In genomic region chr15:34986326-34987181, GRCh38 we compare ENCODE assay signal across 8 cellular contexts. TPM values are rescaled to one million over a fixed set of nuclear protein-coding genes. Genes with fewer than 3 reads are reported as not detected.
DNase-seq lines count a peak whose midpoint lies in the region; ATAC-seq and TF ChIP-seq lines count a peak whose summit lies in the region.

No MANE protein-coding gene starts in this region.

- H2AFZ ChIP-seq in PC-3 (ENCODE audit: low read length) (no peak overlapping the region), parathyroid adenoma (no peak overlapping the region)

- ATAC-seq in PC-3 (no peak), HG02759 (IDR thresholded peaks at IDR 0.05; ENCODE audit: unreplicated experiment) (no peak)

- peaks cover 25% of the 10 kb centered on the region for H4K20me1 ChIP-seq in PC-3 (ENCODE audit: low read length)

- DNase-seq in ELR (ENCODE audit: low read depth) (peak; percentile 6), PC-3 (peak; percentile 13), erythroblast (lab: John Stamatoyannopoulos, UW) (peak; percentile 31 to 42), NCI-H1417 (lab: John Stamatoyannopoulos, UW) (no peak), cerebellum (ENCODE audit: low spot score) (no peak), DMS53 (lab: John Stamatoyannopoulos, UW) (no peak)

- H3K27ac ChIP-seq in PC-3 (ENCODE audit: low read length) (no peak overlapping the region), parathyroid adenoma (no peak overlapping the region)

- peaks cover 30% of the 10 kb centered on the region for H3K36me3 ChIP-seq in PC-3 (ENCODE audit: low read depth, low read length)
- no peaks in the 10 kb centered on the region for H3K36me3 ChIP-seq in parathyroid adenoma (ENCODE audit: control insufficient read depth, insufficient read depth, low read length)

- no TSS peak for BruUV-seq in PC-3 (replicated peaks; lab: Mats Ljungman, UMichigan)

- no peaks in the 10 kb centered on the region for H3K9me2 ChIP-seq in PC-3 (replicated peaks; ENCODE audit: low read length)

- H3K4me2 ChIP-seq in PC-3 (ENCODE audit: low read length), result peak overlapping the region; percentile 90
- H3K4me2 ChIP-seq in parathyroid adenoma (ENCODE audit: low read length), result peak overlapping the region; percentile 82

- H3F3A ChIP-seq in PC-3 (ENCODE audit: low read length, unreplicated experiment), result no peaks in the 10 kb centered on the region

- TF ChIP-seq CTCF in PC-3 (conservative IDR thresholded peaks at IDR 0.05; ENCODE audit: low read depth, low read length) (no peak), parathyroid adenoma (IDR thresholded peaks at IDR 0.05) (no peak)

- H3K4me1 ChIP-seq in PC-3 (ENCODE audit: insufficient read depth, low read length) (peaks cover 32% of the 10 kb centered on the region), parathyroid adenoma (no peaks in the 10 kb centered on the region)

- H3K9ac ChIP-seq in PC-3 (ENCODE audit: low read length), result peak overlapping the region; percentile 99
- H3K9ac ChIP-seq in parathyroid adenoma, result no peak overlapping the region

- intact Hi-C loops in PC-3 (cut with micrococcal nuclease), result loop anchor here (10.0 kb wide), 1 partner anchor 558 kb away; the partner anchor contains the start of gene DPH6

- H3K9me3 ChIP-seq in PC-3 (ENCODE audit: low read length) (no peaks in the 10 kb centered on the region), parathyroid adenoma (ENCODE audit: control insufficient read depth, low read length) (no peaks in the 10 kb centered on the region)

- H3K79me2 ChIP-seq in PC-3 (ENCODE audit: low read length) (peaks cover 63% of the 10 kb centered on the region), parathyroid adenoma (peaks cover 16% of the 10 kb centered on the region)

- no peak for TF ChIP-seq POLR2A in erythroblast (IDR thresholded peaks at IDR 0.05; ENCODE audit: low read length)

- H3K27me3 ChIP-seq in PC-3 (ENCODE audit: low read length) (no peaks in the 10 kb centered on the region), parathyroid adenoma (ENCODE audit: control insufficient read depth, insufficient read depth, low read length) (no peaks in the 10 kb centered on the region)

- POLR2A ChIA-PET in PC-3 (lab: Charles Lee; ENCODE audit: unreplicated experiment), result interaction anchor here (0.6 kb wide), 1 partner anchor 17 kb away, joined by 7 read pairs; no protein-coding TSS in a partner anchor

- H3K4me3 ChIP-seq in PC-3 (ENCODE audit: low read length) (peak overlapping the region; percentile 91), parathyroid adenoma (ENCODE audit: low read depth, low read length) (peak overlapping the region; percentile 93)

- CTCF ChIA-PET in PC-3 (lab: Charles Lee), result interaction anchor here (2.4 kb wide), 1 partner anchor 17 kb away, joined by 21 read pairs; the partner anchor contains the start of gene AQR

RNA-seq across cellular contexts. Expression of gene ZNF770, which starts 1.5 kb away (rescaled TPM):
- 26.9 and 27.5 TPM in 2 replicates for total RNA-seq in PC-3 (2014; rRNA removed)
- 76.9 TPM for total RNA-seq in cerebellum

RNA-seq across cellular contexts. Expression of gene AQR, which starts 17.0 kb away (rescaled TPM):
- total RNA-seq in PC-3 (2014; rRNA removed) (26.1 and 34.2 TPM in 2 replicates), cerebellum (39.2 TPM)

Comparison
In these comparisons a context has a peak if more than half of its experiments do, and no peak if none do; other contexts are left out.
1. DNase-seq: peak in ELR (single experiment), PC-3 (single experiment) and erythroblast (2 of 2); none in NCI-H1417 (0 of 3), cerebellum (single experiment) and DMS53 (single experiment).